Comparison of ENCODE assay signal across 17 cellular contexts in the genomic region with DNA sequence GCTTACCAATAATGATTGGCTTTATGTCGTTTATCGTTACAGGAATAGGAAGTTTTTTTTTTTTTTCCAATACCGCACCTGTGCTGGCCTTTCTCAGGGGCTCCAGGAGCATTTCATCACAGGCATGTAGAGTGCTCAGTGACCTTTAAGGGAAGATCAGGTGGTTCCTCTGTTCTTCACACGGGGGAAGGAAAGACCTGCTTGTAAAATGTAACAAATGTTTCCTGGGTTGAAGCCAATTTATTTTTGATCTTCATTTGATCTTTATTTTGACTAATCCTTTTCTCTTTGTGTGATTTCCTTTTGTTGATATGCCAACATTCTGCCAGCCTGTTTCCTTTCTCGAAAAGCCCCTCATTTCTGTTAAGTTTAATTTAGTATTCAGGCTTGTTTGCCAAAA.
DNase-seq lines count a peak whose midpoint lies in the region; ATAC-seq and TF ChIP-seq lines count a peak whose summit lies in the region.
"Had no signal": no experiment of that assay in that cellular context is flagged by ENCODE, and none has a peak within 500 bp of the region (broad histone marks: within the 10 kb centered on the region; RNA-seq: fewer than 3 reads in every experiment).

No MANE protein-coding gene starts in this region.

- TF ChIP-seq CTCF in CD8-positive, alpha-beta T cell (IDR thresholded peaks at IDR 0.05), result no peak

- no peaks in the 10 kb centered on the region for H3K36me3 ChIP-seq in CD8-positive, alpha-beta T cell (ENCODE audit: insufficient read depth, low read length)
- H3K36me3 ChIP-seq in effector memory CD4-positive, alpha-beta T cell (ENCODE audit: control insufficient read depth, insufficient read depth, low read length), result no peaks in the 10 kb centered on the region
- H3K36me3 ChIP-seq: vagina had no signal

- CTCF ChIA-PET in CD8-positive, alpha-beta T cell (lab: Charles Lee), result interaction anchor here (1.1 to 1.2 kb wide), 2 partner anchors 27 to 32 kb away, joined by 3 read pairs; no protein-coding TSS in a partner anchor

- H3K4me3 ChIP-seq in CD8-positive, alpha-beta T cell (ENCODE audit: low read depth, low read length), result peak overlapping the region; percentile 7
- no peak overlapping the region for H3K4me3 ChIP-seq in effector memory CD4-positive, alpha-beta T cell (ENCODE audit: insufficient read depth, low read depth, low read length, poor library complexity, severe bottlenecking)
- H3K4me3 ChIP-seq: vagina had no signal

- H3K27ac Mint-ChIP-seq in activated CD4-positive, alpha-beta T cell treated with anti-CD3 and anti-CD28 coated beads, Interleukin-2, amount 10 ng/mL, durations not matched to agents 24 days and 14 days, result peak overlapping the region; percentile 96
- H3K27ac Mint-ChIP-seq in CD8-positive, alpha-beta T cell, result peak overlapping the region; percentile 87
- H3K27ac Mint-ChIP-seq in T-helper 17 cell, result no peak overlapping the region
- no peak overlapping the region for H3K27ac Mint-ChIP-seq in central memory CD8-positive, alpha-beta T cell (ENCODE audit: low read depth)
- H3K27ac Mint-ChIP-seq: endodermal cell, nephron progenitor cell had no signal

- peaks cover 43% of the 10 kb centered on the region for H3K4me1 ChIP-seq in CD8-positive, alpha-beta T cell (ENCODE audit: insufficient read depth, low read length)
- peaks cover 5% of the 10 kb centered on the region for H3K4me1 ChIP-seq in effector memory CD4-positive, alpha-beta T cell (ENCODE audit: control insufficient read depth, insufficient read depth, low read length, poor library complexity, severe bottlenecking)
- H3K4me1 ChIP-seq: vagina had no signal

- peaks cover 70% of the 10 kb centered on the region for H3K4me1 Mint-ChIP-seq in activated CD4-positive, alpha-beta T cell treated with anti-CD3 and anti-CD28 coated beads, Interleukin-2, amount 10 ng/mL, durations not matched to agents 24 days and 14 days
- H3K4me1 Mint-ChIP-seq in CD8-positive, alpha-beta T cell (ENCODE audit: low read depth), result peaks cover 69% of the 10 kb centered on the region
- peaks cover 20% of the 10 kb centered on the region for H3K4me1 Mint-ChIP-seq in T-helper 17 cell
- H3K4me1 Mint-ChIP-seq in central memory CD8-positive, alpha-beta T cell, result peaks cover 16% of the 10 kb centered on the region
- H3K4me1 Mint-ChIP-seq: endodermal cell, nephron progenitor cell had no signal

- no peak overlapping the region for H3K27ac ChIP-seq in CD8-positive, alpha-beta T cell (ENCODE audit: low read depth, low read length)
- H3K27ac ChIP-seq in effector memory CD4-positive, alpha-beta T cell (ENCODE audit: insufficient read depth, low read length, poor library complexity, severe bottlenecking), result no peak overlapping the region
- H3K27ac ChIP-seq: vagina had no signal

- POLR2A ChIA-PET in CD8-positive, alpha-beta T cell (lab: Charles Lee), result interaction anchor here (2.0 kb wide), 1 partner anchor 23 kb away, joined by 9 read pairs; no protein-coding TSS in a partner anchor

- H3K27me3 ChIP-seq in CD8-positive, alpha-beta T cell (ENCODE audit: insufficient read depth, low read length), result no peaks in the 10 kb centered on the region
- H3K27me3 ChIP-seq in effector memory CD4-positive, alpha-beta T cell (replicated peaks; ENCODE audit: control insufficient read depth, insufficient read depth, low read length, poor library complexity, severe bottlenecking), result no peaks in the 10 kb centered on the region
- H3K27me3 ChIP-seq: vagina had no signal

- H3K9me3 Mint-ChIP-seq in activated CD4-positive, alpha-beta T cell treated with anti-CD3 and anti-CD28 coated beads, Interleukin-2, amount 10 ng/mL, durations not matched to agents 24 days and 14 days, result peaks cover 14% of the 10 kb centered on the region
- peaks cover 4% of the 10 kb centered on the region for H3K9me3 Mint-ChIP-seq in CD8-positive, alpha-beta T cell
- no peaks in the 10 kb centered on the region for H3K9me3 Mint-ChIP-seq in central memory CD8-positive, alpha-beta T cell
- H3K9me3 Mint-ChIP-seq: endodermal cell, nephron progenitor cell had no signal

- no peaks in the 10 kb centered on the region for H3K27me3 Mint-ChIP-seq in activated CD4-positive, alpha-beta T cell treated with anti-CD3 and anti-CD28 coated beads, Interleukin-2, amount 10 ng/mL, durations not matched to agents 24 days and 14 days
- no peaks in the 10 kb centered on the region for H3K27me3 Mint-ChIP-seq in CD8-positive, alpha-beta T cell (ENCODE audit: low read depth)
- H3K27me3 Mint-ChIP-seq in T-helper 17 cell, result peaks cover 25% of the 10 kb centered on the region
- H3K27me3 Mint-ChIP-seq in central memory CD8-positive, alpha-beta T cell, result peaks cover 35% of the 10 kb centered on the region

- H3K4me3 Mint-ChIP-seq in activated CD4-positive, alpha-beta T cell treated with anti-CD3 and anti-CD28 coated beads, Interleukin-2, amount 10 ng/mL, durations not matched to agents 24 days and 14 days, result peak overlapping the region; percentile 73
- H3K4me3 Mint-ChIP-seq in CD8-positive, alpha-beta T cell, result peak overlapping the region; percentile 54
- peak overlapping the region; percentile 71 for H3K4me3 Mint-ChIP-seq in T-helper 17 cell
- H3K4me3 Mint-ChIP-seq in central memory CD8-positive, alpha-beta T cell, result no peak overlapping the region
- H3K4me3 Mint-ChIP-seq: endodermal cell, nephron progenitor cell had no signal

- intact Hi-C loops in activated CD4-positive, alpha-beta T cell treated with anti-CD3 and anti-CD28 coated beads, Interleukin-2, amount 10 ng/mL, durations not matched to agents 24 days and 14 days (cut with micrococcal nuclease), result loop anchor here (10.0 kb wide), 1 partner anchor 528 kb away; no protein-coding TSS in a partner anchor
- intact Hi-C loops in CD8-positive, alpha-beta T cell (cut with DNase I, micrococcal nuclease), result loop anchor here in 1 of 2 experiments (1.0 to 10.0 kb wide), 5 partner anchors 12 to 1162 kb away; a partner anchor contains a TSS

- peak; percentile 68 for DNase-seq in activated CD4-positive, alpha-beta T cell treated with anti-CD3 and anti-CD28 coated beads, Interleukin-2, amount 10 ng/mL, durations not matched to agents 24 days and 14 days
- DNase-seq in activated CD4-positive, alpha-beta T cell treated with anti-CD3 and anti-CD28 coated beads, Interleukin-2, amount 50 U/mL, for 4 hours, result no peak
- peak in 1 of 7 experiments; percentile 30 for DNase-seq in CD8-positive, alpha-beta T cell
- no peak for DNase-seq in T-helper 17 cell
- DNase-seq in central memory CD8-positive, alpha-beta T cell (ENCODE audit: low spot score in 2 of 2), result no peak
- no peak for DNase-seq in effector memory CD4-positive, alpha-beta T cell
- DNase-seq: activated CD4-positive, alpha-beta T cell treated with anti-CD3 and anti-CD28 coated beads for 1 hour; endodermal cell; left colon; mesendoderm; NCI-H187 treated with DMSO at 0.1 percent for 48 hours; nephron progenitor cell; RPMI8226 had no signal

- H3K36me3 Mint-ChIP-seq in activated CD4-positive, alpha-beta T cell treated with anti-CD3 and anti-CD28 coated beads, Interleukin-2, amount 10 ng/mL, durations not matched to agents 24 days and 14 days (ENCODE audit: low read depth), result peaks cover 9% of the 10 kb centered on the region
- H3K36me3 Mint-ChIP-seq in CD8-positive, alpha-beta T cell, result no peaks in the 10 kb centered on the region
- peaks cover 7% of the 10 kb centered on the region for H3K36me3 Mint-ChIP-seq in T-helper 17 cell (ENCODE audit: low read depth)
- no peaks in the 10 kb centered on the region for H3K36me3 Mint-ChIP-seq in central memory CD8-positive, alpha-beta T cell (ENCODE audit: insufficient read depth)

- peak; percentile 75 for ATAC-seq in CD8-positive, alpha-beta T cell
- peak; percentile 51 for ATAC-seq in T-helper 17 cell
- peak; percentile 34 for ATAC-seq in central memory CD8-positive, alpha-beta T cell (replicated peaks; ENCODE audit: extremely low read depth, poor library complexity, severe bottlenecking)
- no peak for ATAC-seq in GM18519 (IDR thresholded peaks at IDR 0.05; ENCODE audit: low FRiP score, unreplicated experiment)
- no peak for ATAC-seq in GM18873 (IDR thresholded peaks at IDR 0.05; ENCODE audit: low FRiP score, unreplicated experiment)
- ATAC-seq: left colon, SK-N-SH treated with all-trans-retinoic acid at 6 μM for 48 hours had no signal

- no peaks in the 10 kb centered on the region for H3K9me3 ChIP-seq in CD8-positive, alpha-beta T cell (ENCODE audit: low read length)
- H3K9me3 ChIP-seq in T-helper 17 cell (ENCODE audit: control insufficient read depth, low read length, poor library complexity, severe bottlenecking), result no peaks in the 10 kb centered on the region
- H3K9me3 ChIP-seq in effector memory CD4-positive, alpha-beta T cell (ENCODE audit: control insufficient read depth, low read length), result no peaks in the 10 kb centered on the region
- H3K9me3 ChIP-seq: vagina had no signal

Comparison
In these comparisons a context has a peak if more than half of its experiments do, and no peak if none do; other contexts are left out.
1. H3K27ac Mint-ChIP-seq: peak in activated CD4-positive, alpha-beta T cell treated with anti-CD3 and anti-CD28 coated beads, Interleukin-2, amount 10 ng/mL, durations not matched to agents 24 days and 14 days (single experiment) and CD8-positive, alpha-beta T cell (single experiment); none in T-helper 17 cell (single experiment) and central memory CD8-positive, alpha-beta T cell (single experiment).
2. ATAC-seq: peak in CD8-positive, alpha-beta T cell (single experiment), T-helper 17 cell (single experiment) and central memory CD8-positive, alpha-beta T cell (single experiment); none in GM18519 (single experiment) and GM18873 (single experiment).